19 cellular contexts compared by ENCODE assay signal in the genomic region with DNA sequence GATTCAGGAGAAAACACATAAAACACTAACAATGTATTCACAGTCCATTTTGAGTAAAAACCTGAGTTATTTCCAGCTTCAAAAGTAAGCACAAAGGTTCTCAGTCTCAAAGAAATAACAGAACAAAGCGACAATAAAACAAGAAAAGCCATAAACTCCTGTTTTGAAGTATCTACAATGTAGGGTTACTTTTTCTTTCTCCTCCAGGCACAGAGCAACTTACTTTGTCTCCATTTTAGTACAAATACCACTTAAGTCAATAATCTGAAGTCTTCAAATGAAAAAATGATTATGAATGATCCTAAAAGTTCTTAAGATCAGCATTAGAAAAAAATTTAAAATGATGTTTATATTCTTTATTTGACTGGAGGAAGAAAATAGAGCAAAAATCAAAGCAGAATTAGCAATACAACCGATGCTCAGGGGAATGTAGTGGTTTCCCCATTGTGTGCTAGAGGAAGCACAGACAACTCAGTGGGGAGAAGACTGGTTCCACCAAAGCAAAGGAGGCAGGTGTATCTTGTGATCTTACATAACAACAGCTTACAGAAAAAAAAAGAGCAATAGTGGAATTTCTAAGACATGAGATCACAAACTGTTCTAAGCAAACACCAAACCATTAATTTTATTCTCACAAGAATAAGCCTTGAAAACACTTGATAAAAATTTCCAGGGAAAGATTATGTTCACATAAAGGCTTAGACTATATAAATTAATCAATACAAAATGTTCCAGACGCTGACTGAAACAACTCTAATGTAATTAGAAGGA. TPM values are rescaled to one million over a fixed set of nuclear protein-coding genes. Genes with fewer than 3 reads are reported as not detected.
"Had no signal": no experiment of that assay in that cellular context is flagged by ENCODE, and none has a peak within 500 bp of the region (broad histone marks: within the 10 kb centered on the region; RNA-seq: fewer than 3 reads in every experiment).

No MANE protein-coding gene starts in this region.

- FAIRE-seq: endothelial cell of umbilical vein, TTC549 had no signal

- H3K4me3 Mint-ChIP-seq: activated B cell treated with CpG ODN at 0.5 μM for 24 hours; activated T-helper 1 cell treated with anti-CD3 and anti-CD28 coated beads, Interleukin-12 subunit alpha, Interleukin-12 subunit beta, Interleukin-2, Interleukin-4 antibody, amounts not matched to agents 30 ng/mL and 10 ng/mL and 1 ng/mL, durations not matched to agents 14 hours and 24 hours and 36 hours; memory B cell; nephron; stimulated activated naive CD8-positive, alpha-beta T cell treated with anti-CD3 and anti-CD28 coated beads, Interleukin-15, Interleukin-2, amounts not matched to agents 100 ng/mL and 50 ng/mL, for 24 hours had no signal

- H3K36me3 ChIP-seq: heart left ventricle, ovary, upper lobe of left lung had no signal

- H3K4me1 Mint-ChIP-seq: activated B cell treated with CpG ODN at 0.5 μM for 24 hours, memory B cell, nephron had no signal

- H3K27ac Mint-ChIP-seq: activated B cell treated with CpG ODN at 0.5 μM for 24 hours; activated T-helper 1 cell treated with anti-CD3 and anti-CD28 coated beads, Interleukin-12 subunit alpha, Interleukin-12 subunit beta, Interleukin-2, Interleukin-4 antibody, amounts not matched to agents 30 ng/mL and 10 ng/mL and 1 ng/mL, durations not matched to agents 14 hours and 24 hours and 36 hours; memory B cell; stimulated activated naive CD8-positive, alpha-beta T cell treated with anti-CD3 and anti-CD28 coated beads, Interleukin-15, Interleukin-2, amounts not matched to agents 100 ng/mL and 50 ng/mL, for 24 hours had no signal

- H3K4me1 ChIP-seq: heart left ventricle, upper lobe of left lung had no signal

- H3K27ac ChIP-seq: heart left ventricle, ovary, upper lobe of left lung had no signal

- H3K4me3 ChIP-seq: heart left ventricle, ovary, upper lobe of left lung had no signal

- H3K9me3 ChIP-seq: heart left ventricle, ovary, upper lobe of left lung had no signal

- H3K9me3 Mint-ChIP-seq: activated B cell treated with CpG ODN at 0.5 μM for 24 hours; activated T-helper 1 cell treated with anti-CD3 and anti-CD28 coated beads, Interleukin-12 subunit alpha, Interleukin-12 subunit beta, Interleukin-2, Interleukin-4 antibody, amounts not matched to agents 30 ng/mL and 10 ng/mL and 1 ng/mL, durations not matched to agents 14 hours and 24 hours and 36 hours; memory B cell; nephron had no signal

- H3K27me3 ChIP-seq: heart left ventricle, ovary, upper lobe of left lung had no signal

- H3K27me3 Mint-ChIP-seq: activated B cell treated with CpG ODN at 0.5 μM for 24 hours; memory B cell; stimulated activated naive CD8-positive, alpha-beta T cell treated with anti-CD3 and anti-CD28 coated beads, Interleukin-15, Interleukin-2, amounts not matched to agents 100 ng/mL and 50 ng/mL, for 24 hours had no signal

- H3K36me3 Mint-ChIP-seq: memory B cell had no signal

- DNase-seq: activated B cell treated with CpG ODN at 0.5 μM for 24 hours; activated CD4-positive, alpha-beta T cell treated with anti-CD3 and anti-CD28 coated beads for 48 hours; activated CD8-positive, alpha-beta memory T cell treated with anti-CD3 and anti-CD28 coated beads for 24 hours; activated naive CD4-positive, alpha-beta T cell; aorta; effector CD8-positive, alpha-beta T cell; foreskin melanocyte; heart left ventricle; left ventricle myocardium superior; ovary; upper lobe of left lung had no signal

RNA-seq across cellular contexts. Expression of gene EPHA5, which starts 35.1 kb away (rescaled TPM):
- total RNA-seq: activated B cell treated with CpG ODN at 0.5 μM for 24 hours; activated T-helper 1 cell treated with anti-CD3 and anti-CD28 coated beads, Interleukin-12 subunit alpha, Interleukin-12 subunit beta, Interleukin-2, Interleukin-4 antibody, amounts not matched to agents 30 ng/mL and 10 ng/mL and 1 ng/mL, durations not matched to agents 14 hours and 24 hours and 36 hours; pulmonary artery endothelial cell; T-helper 2 cell treated with Interferon-gamma antibody and Interleukin-4, amounts not matched to agents 100 ng/mL and 5 ng/mL, for 36 hours had no signal
- polyA plus RNA-seq: aorta had no signal
